In the genomic region with DNA sequence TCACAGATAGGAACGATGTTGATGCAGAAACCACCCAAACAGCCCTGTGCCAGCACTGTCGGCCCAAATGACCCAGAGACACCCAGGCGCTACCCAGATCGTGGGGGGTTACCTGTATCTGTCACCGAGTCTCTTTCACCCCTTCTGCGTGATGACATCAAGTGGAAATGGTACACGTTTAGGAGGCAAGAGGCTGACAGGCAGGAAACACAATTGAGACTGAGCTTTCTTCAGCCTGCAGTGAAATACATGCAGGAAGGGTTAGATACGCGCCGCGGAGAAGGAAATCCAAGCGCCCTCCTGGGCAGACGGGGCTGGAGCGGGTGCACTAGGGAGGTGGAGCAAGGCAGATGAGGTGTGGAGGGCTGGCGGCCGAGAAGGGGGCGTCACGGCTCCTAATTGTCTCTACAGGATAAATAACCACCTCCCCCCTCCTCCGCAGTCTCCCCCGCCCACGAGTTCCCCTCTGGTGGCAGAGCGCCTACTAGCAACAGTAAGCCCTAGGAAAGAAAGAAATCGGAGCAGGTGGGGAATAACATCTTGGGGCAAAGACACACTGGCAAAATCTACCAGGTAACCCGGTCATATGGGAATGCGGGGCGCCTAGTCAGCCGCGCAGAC, we compare ENCODE assay signal across 7 cellular contexts. TPM values are rescaled to one million over a fixed set of nuclear protein-coding genes. Genes with fewer than 3 reads are reported as not detected.
DNase-seq lines count a peak whose midpoint lies in the region; ATAC-seq, FAIRE-seq and TF ChIP-seq lines count a peak whose summit lies in the region.

A gene with protein sequence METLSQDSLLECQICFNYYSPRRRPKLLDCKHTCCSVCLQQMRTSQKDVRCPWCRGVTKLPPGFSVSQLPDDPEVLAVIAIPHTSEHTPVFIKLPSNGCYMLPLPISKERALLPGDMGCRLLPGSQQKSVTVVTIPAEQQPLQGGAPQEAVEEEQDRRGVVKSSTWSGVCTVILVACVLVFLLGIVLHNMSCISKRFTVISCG (minus strand): TSS at position 325 of the 621 bp plus-strand sequence. CDS start 76,544 bp downstream, outside the sequence.

- H3K36me3 ChIP-seq in HEK293 (ENCODE audit: control insufficient read depth in 2 of 2, insufficient read depth in 1 of 2, low read length in 2 of 2) (peaks cover 0 to 11% of the 10 kb centered on the region in 2 experiments; a peak in 1 of 3 replicates), SJSA1 (peaks cover 47% of the 10 kb centered on the region), bronchial epithelial cell (ENCODE audit: control insufficient read depth, insufficient read depth, low read length) (peaks cover 4% of the 10 kb centered on the region), skeletal muscle tissue (ENCODE audit: control insufficient read depth in 3 of 3, insufficient read depth in 3 of 3, low read length in 3 of 3) (no peaks in the 10 kb centered on the region)

- H3K4me3 ChIP-seq in HEK293 (ENCODE audit: low read depth, low read length) (peak within 1 kb of the TSS; percentile 82), SJSA1 (peak within 1 kb of the TSS; percentile 95), bronchial epithelial cell (ENCODE audit: low read depth, low read length) (peak within 1 kb of the TSS; percentile 81), skeletal muscle tissue (ENCODE audit: low read length in 3 of 3) (peak within 1 kb of the TSS; percentile 68 to 74 (median 70))

- POLR2A ChIA-PET in HEK293 (lab: Yijun Ruan, JAX): interaction anchor here (0.9 kb wide), 1 partner anchor 59 kb away, joined by 3 read pairs; no protein-coding TSS in a partner anchor

- H3K27me3 ChIP-seq in SJSA1 (replicated peaks) (no peaks in the 10 kb centered on the region), bronchial epithelial cell (ENCODE audit: control insufficient read depth, insufficient read depth, low read length) (no peaks in the 10 kb centered on the region), skeletal muscle tissue (ENCODE audit: control insufficient read depth in 3 of 3, insufficient read depth in 3 of 3, low read length in 3 of 3) (peaks cover 0 to 26% (median 9%) of the 10 kb centered on the region in 3 donors)

- no peak for FAIRE-seq in bronchial epithelial cell (lab: Jason Lieb, UNC)

- no peak for ATAC-seq in GM21786 (IDR thresholded peaks at IDR 0.05; ENCODE audit: unreplicated experiment)

- H3K9ac ChIP-seq in skeletal muscle tissue (ENCODE audit: low read depth in 1 of 3, low read length in 3 of 3): peak within 1 kb of the TSS; percentile 37 to 80 (median 50)

- TF ChIP-seq CTCF in HEK293 (tag by site-specific recombination; IDR thresholded peaks at IDR 0.05) (no peak; the same call in 1 of the 2 replicates), bronchial epithelial cell (IDR thresholded peaks at IDR 0.05; ENCODE audit: insufficient read depth, low read length, severe bottlenecking) (peak; percentile 17)

- peak; percentile 25 to 50 for DNase-seq in SJSA1 (ENCODE audit: low read depth in 1 of 2, low spot score in 2 of 2)
- DNase-seq in bronchial epithelial cell (ENCODE audit: low read depth): peak; percentile 18
- peak; percentile 62 for DNase-seq in iPS-NIHi11 (ENCODE audit: low spot score)
- no peak for DNase-seq in GDM1 (lab: John Stamatoyannopoulos, UW)

- H3K27ac ChIP-seq in HEK293 (ENCODE audit: extremely low read depth, low read depth, low read length) (peak within 1 kb of the TSS; percentile 77; the same call in 1 of the 2 replicates), SJSA1 (peak within 1 kb of the TSS; percentile 56), skeletal muscle tissue (ENCODE audit: low read depth, low read length) (peak within 1 kb of the TSS; percentile 30)

- H3K9me3 ChIP-seq in HEK293 (ENCODE audit: control insufficient read depth, insufficient read depth, low read depth, low read length): no peaks in the 10 kb centered on the region
- no peaks in the 10 kb centered on the region for H3K9me3 ChIP-seq in SJSA1 (replicated peaks)
- H3K9me3 ChIP-seq in skeletal muscle tissue (ENCODE audit: control insufficient read depth in 3 of 3, low read length in 3 of 3): no peaks in the 10 kb centered on the region

- H3K4me1 ChIP-seq in HEK293 (ENCODE audit: control insufficient read depth, insufficient read depth, low read length): no peaks in the 10 kb centered on the region
- H3K4me1 ChIP-seq in SJSA1 (replicated peaks): peaks cover 61% of the 10 kb centered on the region
- H3K4me1 ChIP-seq in skeletal muscle tissue (ENCODE audit: control insufficient read depth in 3 of 3, insufficient read depth in 3 of 3, low read length in 3 of 3): peaks cover 7 to 13% (median 10%) of the 10 kb centered on the region in 3 donors

- CTCF ChIA-PET in HEK293 (lab: Yijun Ruan, JAX): interaction anchor here (1.3 kb wide), 1 partner anchor 256 kb away, joined by 3 read pairs; no protein-coding TSS in a partner anchor

TF ChIP-seq in HEK293, 187 proteins besides CTCF, POLR2A, EP300 and RAD21 (continues in another document):
- TF ChIP-seq RBAK (tag by site-specific recombination; IDR thresholded peaks at IDR 0.05): no peak
- TF ChIP-seq ZNF621 (tag by site-specific recombination; IDR thresholded peaks at IDR 0.05): no peak
- TF ChIP-seq, protein P1, sequence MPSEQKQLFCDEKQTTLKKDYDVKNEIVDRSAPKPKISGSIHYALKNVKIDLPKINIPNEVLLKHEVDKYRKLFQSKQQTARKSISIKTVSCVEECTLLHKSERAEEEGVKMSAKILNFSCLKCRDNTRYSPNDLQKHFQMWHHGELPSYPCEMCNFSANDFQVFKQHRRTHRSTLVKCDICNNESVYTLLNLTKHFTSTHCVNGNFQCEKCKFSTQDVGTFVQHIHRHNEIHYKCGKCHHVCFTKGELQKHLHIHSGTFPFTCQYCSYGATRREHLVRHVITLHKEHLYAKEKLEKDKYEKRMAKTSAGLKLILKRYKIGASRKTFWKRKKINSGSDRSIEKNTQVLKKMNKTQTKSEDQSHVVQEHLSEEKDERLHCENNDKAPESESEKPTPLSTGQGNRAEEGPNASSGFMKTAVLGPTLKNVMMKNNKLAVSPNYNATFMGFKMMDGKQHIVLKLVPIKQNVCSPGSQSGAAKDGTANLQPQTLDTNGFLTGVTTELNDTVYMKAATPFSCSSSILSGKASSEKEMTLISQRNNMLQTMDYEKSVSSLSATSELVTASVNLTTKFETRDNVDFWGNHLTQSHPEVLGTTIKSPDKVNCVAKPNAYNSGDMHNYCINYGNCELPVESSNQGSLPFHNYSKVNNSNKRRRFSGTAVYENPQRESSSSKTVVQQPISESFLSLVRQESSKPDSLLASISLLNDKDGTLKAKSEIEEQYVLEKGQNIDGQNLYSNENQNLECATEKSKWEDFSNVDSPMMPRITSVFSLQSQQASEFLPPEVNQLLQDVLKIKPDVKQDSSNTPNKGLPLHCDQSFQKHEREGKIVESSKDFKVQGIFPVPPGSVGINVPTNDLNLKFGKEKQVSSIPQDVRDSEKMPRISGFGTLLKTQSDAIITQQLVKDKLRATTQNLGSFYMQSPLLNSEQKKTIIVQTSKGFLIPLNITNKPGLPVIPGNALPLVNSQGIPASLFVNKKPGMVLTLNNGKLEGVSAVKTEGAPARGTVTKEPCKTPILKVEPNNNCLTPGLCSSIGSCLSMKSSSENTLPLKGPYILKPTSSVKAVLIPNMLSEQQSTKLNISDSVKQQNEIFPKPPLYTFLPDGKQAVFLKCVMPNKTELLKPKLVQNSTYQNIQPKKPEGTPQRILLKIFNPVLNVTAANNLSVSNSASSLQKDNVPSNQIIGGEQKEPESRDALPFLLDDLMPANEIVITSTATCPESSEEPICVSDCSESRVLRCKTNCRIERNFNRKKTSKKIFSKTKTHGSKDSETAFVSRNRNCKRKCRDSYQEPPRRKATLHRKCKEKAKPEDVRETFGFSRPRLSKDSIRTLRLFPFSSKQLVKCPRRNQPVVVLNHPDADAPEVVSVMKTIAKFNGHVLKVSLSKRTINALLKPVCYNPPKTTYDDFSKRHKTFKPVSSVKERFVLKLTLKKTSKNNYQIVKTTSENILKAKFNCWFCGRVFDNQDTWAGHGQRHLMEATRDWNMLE (tag by site-specific recombination; conservative IDR thresholded peaks at IDR 0.05; ENCODE audit: low read depth): no peak
- peak; percentile 26; the same call in 1 of the 2 replicates for TF ChIP-seq KLF1 (tag by site-specific recombination; IDR thresholded peaks at IDR 0.05)
- no peak; the same call in 1 of the 2 replicates for TF ChIP-seq ZNF600 (tag by site-specific recombination; IDR thresholded peaks at IDR 0.05)
- no peak for TF ChIP-seq ZNF830 (tag by site-specific recombination; IDR thresholded peaks at IDR 0.05; ENCODE audit: low read depth)
- 0 out of 2 replicates have a peak, but pooled peaks have one; percentile 27 for TF ChIP-seq ZNF660 (tag by site-specific recombination; IDR thresholded peaks at IDR 0.05)
- TF ChIP-seq, protein P2, sequence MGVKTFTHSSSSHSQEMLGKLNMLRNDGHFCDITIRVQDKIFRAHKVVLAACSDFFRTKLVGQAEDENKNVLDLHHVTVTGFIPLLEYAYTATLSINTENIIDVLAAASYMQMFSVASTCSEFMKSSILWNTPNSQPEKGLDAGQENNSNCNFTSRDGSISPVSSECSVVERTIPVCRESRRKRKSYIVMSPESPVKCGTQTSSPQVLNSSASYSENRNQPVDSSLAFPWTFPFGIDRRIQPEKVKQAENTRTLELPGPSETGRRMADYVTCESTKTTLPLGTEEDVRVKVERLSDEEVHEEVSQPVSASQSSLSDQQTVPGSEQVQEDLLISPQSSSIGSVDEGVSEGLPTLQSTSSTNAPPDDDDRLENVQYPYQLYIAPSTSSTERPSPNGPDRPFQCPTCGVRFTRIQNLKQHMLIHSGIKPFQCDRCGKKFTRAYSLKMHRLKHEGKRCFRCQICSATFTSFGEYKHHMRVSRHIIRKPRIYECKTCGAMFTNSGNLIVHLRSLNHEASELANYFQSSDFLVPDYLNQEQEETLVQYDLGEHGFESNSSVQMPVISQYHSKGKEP (tag by site-specific recombination; IDR thresholded peaks at IDR 0.05): no peak
- no peak for TF ChIP-seq ZNF426 (tag by site-specific recombination; IDR thresholded peaks at IDR 0.05)
- no peak for TF ChIP-seq SP2 (tag by site-specific recombination; IDR thresholded peaks at IDR 0.05)

RNA-seq across cellular contexts. Expression of the gene that starts here (rescaled TPM):
- 15.0 and 18.0 TPM in 2 replicates for total RNA-seq in SJSA1 (2014; rRNA removed; shearing (Covaris generic))
- total RNA-seq in bronchial epithelial cell: 28.4 and 31.9 TPM in 2 replicates
- 17.2 TPM for total RNA-seq in skeletal muscle tissue
